31 cellular contexts compared by ENCODE assay signal in genomic region chr10:132009575-132009974, GRCh38. TPM values are rescaled to one million over a fixed set of nuclear protein-coding genes. Genes with fewer than 3 reads are reported as not detected.
"Had no signal": no experiment of that assay in that cellular context is flagged by ENCODE, and none has a peak within 500 bp of the region (broad histone marks: within the 10 kb centered on the region; RNA-seq: fewer than 3 reads in every experiment).

No MANE protein-coding gene starts in this region.

- H3K36me3 Mint-ChIP-seq: activated naive CD4-positive, alpha-beta T cell treated with anti-CD3 and anti-CD28 coated beads, Interleukin-2, amount 10 ng/mL, durations not matched to agents 7 days and 5 days; activated naive CD8-positive, alpha-beta T cell treated with anti-CD3 and anti-CD28 coated beads, Interleukin-2, amount 10 ng/mL, durations not matched to agents 7 days and 5 days; brain had no signal

- H3K36me3 ChIP-seq: ascending aorta, breast epithelium, cardiac muscle cell, colonic mucosa, esophagus squamous epithelium, WERI-Rb-1 had no signal

- ATAC-seq: activated CD4-positive, alpha-beta T cell treated with anti-CD3 and anti-CD28 coated beads for 36 hours; activated naive CD4-positive, alpha-beta T cell treated with anti-CD3 and anti-CD28 coated beads, Interleukin-2, amount 50 U/mL, for 72 hours; activated T-cell treated with anti-CD3 and anti-CD28 coated beads, Interleukin-2, amount 50 U/mL, for 72 hours; T-cell had no signal

- H3K4me3 Mint-ChIP-seq: activated CD4-positive, alpha-beta memory T cell treated with anti-CD3 and anti-CD28 coated beads, Interleukin-2, amount 10 ng/mL, durations not matched to agents 7 days and 5 days; activated CD4-positive, alpha-beta T cell treated with anti-CD3 and anti-CD28 coated beads for 36 hours; activated CD4-positive, alpha-beta T cell treated with anti-CD3 and anti-CD28 coated beads, Interleukin-2, amount 10 ng/mL, durations not matched to agents 7 days and 5 days; activated naive CD4-positive, alpha-beta T cell treated with anti-CD3 and anti-CD28 coated beads, Interleukin-2, amount 10 ng/mL, durations not matched to agents 7 days and 5 days; activated naive CD8-positive, alpha-beta T cell treated with anti-CD3 and anti-CD28 coated beads, Interleukin-2, amount 10 ng/mL, durations not matched to agents 7 days and 5 days; activated T-cell treated with anti-CD3 and anti-CD28 coated beads, Interleukin-2, amount 50 U/mL, for 24 hours; activated T-cell treated with anti-CD3 and anti-CD28 coated beads, Interleukin-2, amount 50 U/mL, for 72 hours; T-cell; T-helper 1 cell treated with Interleukin-12 subunit alpha and Interleukin-12 subunit beta and Interleukin-4 antibody, amounts not matched to agents 30 μg/mL and 1 μg/mL, for 36 hours had no signal

- H3K9me3 Mint-ChIP-seq: activated naive CD4-positive, alpha-beta T cell treated with anti-CD3 and anti-CD28 coated beads, Interleukin-2, amount 50 U/mL, for 72 hours; activated T-cell treated with anti-CD3 and anti-CD28 coated beads, Interleukin-2, amount 50 U/mL, for 72 hours had no signal

- H3K4me3 ChIP-seq: ascending aorta, breast epithelium, cardiac muscle cell, colonic mucosa, esophagus squamous epithelium had no signal

- H3K4me1 ChIP-seq: ascending aorta, breast epithelium, colonic mucosa, esophagus squamous epithelium had no signal

- H3K4me1 Mint-ChIP-seq: activated CD4-positive, alpha-beta memory T cell treated with anti-CD3 and anti-CD28 coated beads, Interleukin-2, amount 10 ng/mL, durations not matched to agents 7 days and 5 days had no signal

- DNase-seq: activated CD4-positive, alpha-beta memory T cell treated with anti-CD3 and anti-CD28 coated beads, Interleukin-2, amount 10 ng/mL, durations not matched to agents 7 days and 5 days; activated CD4-positive, alpha-beta T cell treated with anti-CD3 and anti-CD28 coated beads for 36 hours; activated CD4-positive, alpha-beta T cell treated with anti-CD3 and anti-CD28 coated beads, Interleukin-2, amount 10 ng/mL, durations not matched to agents 7 days and 5 days; activated CD4-positive, alpha-beta T cell treated with anti-CD3 and anti-CD28 coated beads, Interleukin-2, amount 50 U/mL, for 4 hours; activated CD4-positive, CD25-positive, alpha-beta regulatory T cell; activated CD4-positive, CD25-positive, alpha-beta regulatory T cell treated with anti-CD3 and anti-CD28 coated beads, Interleukin-2, amount 50 U/mL, for 72 hours; activated CD8-positive, alpha-beta memory T cell treated with anti-CD3 and anti-CD28 coated beads, Interleukin-2, amount 50 U/mL, for 48 hours; activated gamma-delta T cell; activated naive CD4-positive, alpha-beta T cell; activated naive CD4-positive, alpha-beta T cell treated with anti-CD3 and anti-CD28 coated beads, Interleukin-2, amount 10 ng/mL, durations not matched to agents 7 days and 5 days; activated naive CD8-positive, alpha-beta T cell treated with anti-CD3 and anti-CD28 coated beads, Interleukin-2, amount 10 ng/mL, durations not matched to agents 7 days and 5 days; activated T-cell treated with anti-CD3 and anti-CD28 coated beads for 4 hours; activated T-cell treated with anti-CD3 and anti-CD28 coated beads, Interleukin-2, amount 50 U/mL, for 24 hours; activated T-cell treated with anti-CD3 and anti-CD28 coated beads, Interleukin-2, amount 50 U/mL, for 72 hours; central memory CD4-positive, alpha-beta T cell; cerebellar nuclear complex; colonic mucosa; effector CD8-positive, alpha-beta T cell; esophagus squamous epithelium; head of caudate nucleus; T-cell; T1000; WERI-Rb-1 had no signal

- H3K27ac Mint-ChIP-seq: activated CD4-positive, alpha-beta memory T cell treated with anti-CD3 and anti-CD28 coated beads, Interleukin-2, amount 10 ng/mL, durations not matched to agents 7 days and 5 days; activated CD4-positive, alpha-beta T cell treated with anti-CD3 and anti-CD28 coated beads for 36 hours; activated CD4-positive, alpha-beta T cell treated with anti-CD3 and anti-CD28 coated beads, Interleukin-2, amount 10 ng/mL, durations not matched to agents 7 days and 5 days; activated naive CD4-positive, alpha-beta T cell treated with anti-CD3 and anti-CD28 coated beads, Interleukin-2, amount 10 ng/mL, durations not matched to agents 7 days and 5 days; activated naive CD4-positive, alpha-beta T cell treated with anti-CD3 and anti-CD28 coated beads, Interleukin-2, amount 50 U/mL, for 72 hours; activated naive CD8-positive, alpha-beta T cell treated with anti-CD3 and anti-CD28 coated beads, Interleukin-2, amount 10 ng/mL, durations not matched to agents 7 days and 5 days; activated T-cell treated with anti-CD3 and anti-CD28 coated beads, Interleukin-2, amount 50 U/mL, for 24 hours; activated T-cell treated with anti-CD3 and anti-CD28 coated beads, Interleukin-2, amount 50 U/mL, for 72 hours; brain; T-cell; T-helper 1 cell treated with Interleukin-12 subunit alpha and Interleukin-12 subunit beta and Interleukin-4 antibody, amounts not matched to agents 30 μg/mL and 1 μg/mL, for 36 hours had no signal

- H3K27me3 ChIP-seq: ascending aorta, breast epithelium, cardiac muscle cell, colonic mucosa had no signal

- H3K9me3 ChIP-seq: ascending aorta, breast epithelium, colonic mucosa had no signal

- H3K27ac ChIP-seq: ascending aorta, breast epithelium, cardiac muscle cell, colonic mucosa, epithelial cell of prostate, esophagus squamous epithelium, WERI-Rb-1 had no signal

RNA-seq across cellular contexts. Expression of gene JAKMIP3, which starts 56.2 kb away (rescaled TPM):
- total RNA-seq: ascending aorta, endothelial cell of umbilical vein had no signal
